ENCODE assay signal across 8 cellular contexts in genomic region chr2:210502997-210503621, GRCh38. TPM values are rescaled to one million over a fixed set of nuclear protein-coding genes. Genes with fewer than 3 reads are reported as not detected.
DNase-seq lines count a peak whose midpoint lies in the region; ATAC-seq and TF ChIP-seq lines count a peak whose summit lies in the region.

No MANE protein-coding gene starts in this region.

- H3K27ac ChIP-seq in PC-9 (no peak overlapping the region), spleen (no peak overlapping the region)

- no peak overlapping the region for H2AFZ ChIP-seq in PC-9

- ATAC-seq in GM21367 (IDR thresholded peaks at IDR 0.05; ENCODE audit: unreplicated experiment): peak; percentile 90

- H3K36me3 Mint-ChIP-seq in brain: peaks cover 48% of the 10 kb centered on the region

- H3K9me3 Mint-ChIP-seq in brain: peaks cover 15 to 44% (median 28%) of the 10 kb centered on the region in 5 experiments

- no peaks in the 10 kb centered on the region for H3K79me2 ChIP-seq in PC-9 (ENCODE audit: low read depth)

- POLR2A ChIA-PET in PC-9 (lab: Charles Lee; ENCODE audit: unreplicated experiment): no interaction called here

- CTCF ChIA-PET in PC-9 (lab: Charles Lee): interaction anchor here (0.7 kb wide), 1 partner anchor 546 kb away, joined by 3 read pairs; no protein-coding TSS in a partner anchor

- H3K4me3 ChIP-seq in PC-9 (no peak overlapping the region), spleen (peak overlapping the region in 4 of 8 donors; percentile 0 to 59 (median 20))

- intact Hi-C loops in PC-9 (cut with micrococcal nuclease; ENCODE audit: unreplicated experiment) (no loop called here), spleen (cut with DNase I; ENCODE audit: low total_unique reads) (no loop called here)

- H3K4me1 ChIP-seq in PC-9 (replicated peaks; ENCODE audit: insufficient read depth): no peaks in the 10 kb centered on the region
- peaks cover 0 to 13% (median 7%) of the 10 kb centered on the region in 6 donors for H3K4me1 ChIP-seq in spleen

- H3K36me3 ChIP-seq in PC-9 (ENCODE audit: low read depth) (no peaks in the 10 kb centered on the region), spleen (peaks cover 0 to 6% (median 0%) of the 10 kb centered on the region in 6 donors)

- H3K27me3 ChIP-seq in PC-9 (ENCODE audit: insufficient read depth, low read depth): no peaks in the 10 kb centered on the region
- H3K27me3 ChIP-seq in spleen (replicated peaks in 1 of 7): peaks cover 0 to 13% (median 0%) of the 10 kb centered on the region in 7 donors

- H3K27ac Mint-ChIP-seq in brain: peak overlapping the region in 3 of 5 experiments; percentile 47 to 73 (median 62)

- DNase-seq in DMS 273 (lab: John Stamatoyannopoulos, UW; ENCODE audit: unreplicated experiment): peak; percentile 74
- no peak for DNase-seq in DMS 273 treated with DMSO at 0.1 percent for 48 hours (lab: John Stamatoyannopoulos, UW)
- peak; percentile 23 for DNase-seq in HPDE6-E6E7 (ENCODE audit: extremely low spot score)
- peak in 1 of 2 experiments; percentile 0 for DNase-seq in PC-9
- peak; percentile 54 for DNase-seq in islet precursor cell
- DNase-seq in spleen: peak; percentile 59

- H3F3A ChIP-seq in PC-9 (ENCODE audit: insufficient read depth, low read depth): no peaks in the 10 kb centered on the region

- H3K4me3 Mint-ChIP-seq in brain: peak overlapping the region in 4 of 5 experiments; percentile 29 to 62 (median 44)

- TF ChIP-seq CTCF in PC-9 (conservative IDR thresholded peaks at IDR 0.05): peak; percentile 64
- TF ChIP-seq CTCF in brain (conservative IDR thresholded peaks at IDR 0.05): peak; percentile 65 to 81
- TF ChIP-seq CTCF in spleen (IDR thresholded peaks at IDR 0.05 in 8 of 11, conservative IDR thresholded peaks at IDR 0.05 in 3 of 11): peak; percentile 8 to 82 (median 62)

- H3K27me3 Mint-ChIP-seq in brain: peaks cover 5% of the 10 kb centered on the region

- no peak for TF ChIP-seq POLR2A in spleen (IDR thresholded peaks at IDR 0.05)

- WGBS in spleen, 5 donors: 19 to 29% (median 26%) methylated on average over 7 of the region's 7 CpGs

- H3K4me1 Mint-ChIP-seq in brain: peaks cover 15% of the 10 kb centered on the region

- no peaks in the 10 kb centered on the region for H4K20me1 ChIP-seq in PC-9 (ENCODE audit: insufficient read depth)

- no peak overlapping the region for H3K4me2 ChIP-seq in PC-9

- H3K9me3 ChIP-seq in PC-9 (ENCODE audit: insufficient read depth, low read depth) (peaks cover 9% of the 10 kb centered on the region; the same call in 1 of the 2 replicates), spleen (peaks cover 0 to 24% (median 8%) of the 10 kb centered on the region in 8 donors)

- no peaks in the 10 kb centered on the region for H3K9me2 ChIP-seq in PC-9 (ENCODE audit: insufficient read depth)

- no TSS peak for BruUV-seq in PC-9 (replicated peaks; lab: Mats Ljungman, UMichigan)

RNA-seq across cellular contexts. Expression of gene LANCL1, which starts 26.6 kb away (rescaled TPM):
- total RNA-seq in PC-9 (2021) (33.4 and 33.7 TPM in 2 replicates), spleen (10 to 100 TPM; 31.5 to 42.1 (median 35.2) TPM)
- polyA plus RNA-seq in brain (ENCODE audit: insufficient read depth, low read depth, low replicate concordance) (66.3 TPM), spleen (10 to 100 TPM; 10.9 to 15.6 (median 12.0) TPM)

RNA-seq across cellular contexts. Expression of gene CPS1, which starts 53.3 kb away (rescaled TPM):
- total RNA-seq in PC-9 (2021) (20.3 and 27.5 TPM in 2 replicates), spleen (1 to 10 TPM; 2.6 to 8.1 (median 4.1) TPM)
- polyA plus RNA-seq in brain (ENCODE audit: insufficient read depth, low read depth, low replicate concordance) (1.5 TPM), spleen (under 1 TPM; 0.30 to 0.74 (median 0.38) TPM)
